ENCODE assay signal across 26 cellular contexts in the genomic region with DNA sequence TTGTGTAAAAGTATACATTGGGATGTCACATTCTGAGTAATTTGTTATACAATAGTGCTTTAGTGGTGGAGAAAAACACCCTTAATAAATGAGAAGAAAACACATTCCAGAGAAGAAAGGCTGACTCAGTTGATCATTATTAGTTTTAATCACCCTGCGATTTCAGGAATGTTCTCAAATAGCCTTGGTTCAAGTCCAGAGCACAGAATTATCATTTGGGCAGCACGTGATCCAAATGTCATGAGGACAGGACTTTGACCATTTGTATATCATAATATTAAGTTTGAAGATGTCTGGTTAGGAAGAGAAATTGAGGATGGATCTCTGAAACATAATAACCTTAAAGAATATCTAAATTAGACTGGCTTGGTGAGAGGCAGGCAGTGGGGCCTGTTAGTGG.
"Had no signal": no experiment of that assay in that cellular context is flagged by ENCODE, and none has a peak within 500 bp of the region (broad histone marks: within the 10 kb centered on the region; RNA-seq: fewer than 3 reads in every experiment).

No MANE protein-coding gene starts in this region.

- H3K4me1 ChIP-seq: heart left ventricle, left lung, lower lobe of right lung, pancreas, prostate gland, right atrium auricular region, right lobe of liver, spleen, suprapubic skin, tibial artery, upper lobe of right lung had no signal

- H3K27me3 ChIP-seq: heart left ventricle, left lung, pancreas, right atrium auricular region, right lobe of liver, spleen, suprapubic skin, tibial artery, upper lobe of right lung had no signal

- H3K36me3 ChIP-seq: heart left ventricle, left lung, lower lobe of right lung, pancreas, prostate gland, right atrium auricular region, right lobe of liver, spleen, suprapubic skin, thoracic aorta, tibial artery, upper lobe of right lung had no signal

- H3K4me3 ChIP-seq: heart left ventricle, left lung, lower lobe of right lung, pancreas, prostate gland, right atrium auricular region, right lobe of liver, skin epidermis, spleen, suprapubic skin, thoracic aorta, tibial artery, upper lobe of right lung had no signal

- H3K9me3 ChIP-seq: heart left ventricle, left lung, lower lobe of right lung, pancreas, prostate gland, right atrium auricular region, right lobe of liver, spleen, suprapubic skin, thoracic aorta, tibial artery, upper lobe of right lung had no signal

- ATAC-seq: heart left ventricle; left colon; left lung; lower lobe of right lung; natural killer cell; pancreas; right lobe of liver; stimulated activated effector memory CD8-positive, alpha-beta T cell treated with anti-CD3 and anti-CD28 coated beads, Interleukin-12 subunit alpha, Interleukin-12 subunit beta, amount 100 ng/mL, for 72 hours; upper lobe of right lung had no signal

- H3K27ac ChIP-seq: heart left ventricle, left lung, lower lobe of right lung, pancreas, prostate gland, right atrium auricular region, right lobe of liver, skin epidermis, spleen, suprapubic skin, thoracic aorta, tibial artery, upper lobe of right lung had no signal

- DNase-seq: heart left ventricle; hypothalamus; immature natural killer cell; kidney; left colon; left lung; lower lobe of right lung; mammary epithelial cell; mesenchymal stem cell; naive B cell; natural killer cell; pancreas; posterior cingulate gyrus; right lobe of liver; spleen; stimulated activated CD4-positive, alpha-beta T cell treated with anti-CD3 and anti-CD28 coated beads, Interleukin-4, amount 100 ng/mL, for 24 hours; stimulated activated naive CD4-positive, alpha-beta T cell; tibial artery; trophoblast cell; upper lobe of right lung had no signal
